9 cellular contexts compared by ENCODE assay signal in the genomic region with DNA sequence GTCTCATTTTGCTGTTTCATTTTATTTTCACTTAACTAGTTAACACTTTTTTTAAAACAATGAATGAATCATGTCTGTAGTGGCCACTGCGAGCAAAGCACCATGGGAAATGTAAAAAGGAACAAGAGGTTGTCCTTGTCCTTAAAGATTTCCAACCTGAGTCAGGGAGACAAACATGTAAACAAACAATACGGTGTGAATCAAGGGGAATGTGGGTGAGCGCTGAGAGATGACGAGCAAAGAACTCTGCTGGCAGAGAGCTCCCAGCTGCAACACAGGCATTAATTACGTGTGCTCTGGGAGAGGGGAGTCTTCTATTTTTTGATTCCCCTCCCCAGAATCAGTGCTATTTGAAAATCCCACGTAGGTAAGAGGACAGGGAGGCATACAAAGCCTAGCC.
DNase-seq lines count a peak whose midpoint lies in the region; FAIRE-seq and TF ChIP-seq lines count a peak whose summit lies in the region.
"Had no signal": no experiment of that assay in that cellular context is flagged by ENCODE, and none has a peak within 500 bp of the region (broad histone marks: within the 10 kb centered on the region; RNA-seq: fewer than 3 reads in every experiment).

No MANE protein-coding gene starts in this region.

- no peak overlapping the region for H3K4me3 Mint-ChIP-seq in activated naive CD4-positive, alpha-beta T cell treated with anti-CD3 and anti-CD28 coated beads, Interleukin-2, amount 10 ng/mL, durations not matched to agents 7 days and 5 days

- no peaks in the 10 kb centered on the region for H3K79me2 ChIP-seq in parathyroid adenoma

- H3K27me3 Mint-ChIP-seq in activated naive CD4-positive, alpha-beta T cell treated with anti-CD3 and anti-CD28 coated beads, Interleukin-2, amount 10 ng/mL, durations not matched to agents 7 days and 5 days: no peaks in the 10 kb centered on the region

- H3K27ac ChIP-seq in parathyroid adenoma: peak overlapping the region; percentile 21

- TF ChIP-seq CTCF in fibroblast of pulmonary artery (IDR thresholded peaks at IDR 0.05; ENCODE audit: low read length, missing control alignments) (no peak), parathyroid adenoma (IDR thresholded peaks at IDR 0.05) (no peak)

- no peaks in the 10 kb centered on the region for H3K27me3 ChIP-seq in parathyroid adenoma (ENCODE audit: control insufficient read depth, insufficient read depth, low read length)

- H3K27ac Mint-ChIP-seq in activated naive CD4-positive, alpha-beta T cell treated with anti-CD3 and anti-CD28 coated beads, Interleukin-2, amount 10 ng/mL, durations not matched to agents 7 days and 5 days: no peak overlapping the region

- peaks cover 15% of the 10 kb centered on the region for H3K36me3 Mint-ChIP-seq in activated naive CD4-positive, alpha-beta T cell treated with anti-CD3 and anti-CD28 coated beads, Interleukin-2, amount 10 ng/mL, durations not matched to agents 7 days and 5 days

- peaks cover 15% of the 10 kb centered on the region for H3K4me1 ChIP-seq in parathyroid adenoma

- H3K9me3 Mint-ChIP-seq in activated naive CD4-positive, alpha-beta T cell treated with anti-CD3 and anti-CD28 coated beads, Interleukin-2, amount 10 ng/mL, durations not matched to agents 7 days and 5 days: no peaks in the 10 kb centered on the region

- no peak for TF ChIP-seq POLR2A in GM12891 (IDR thresholded peaks at IDR 0.05; ENCODE audit: low read depth, low read length)

- no peaks in the 10 kb centered on the region for H3K9me3 ChIP-seq in parathyroid adenoma (ENCODE audit: control insufficient read depth, low read length)

- peak overlapping the region; percentile 31 for H2AFZ ChIP-seq in parathyroid adenoma

- H3K36me3 ChIP-seq in parathyroid adenoma (ENCODE audit: control insufficient read depth, insufficient read depth, low read length): no peaks in the 10 kb centered on the region

- DNase-seq in EH (ENCODE audit: low read depth) (peak; percentile 56), fibroblast of pulmonary artery (ENCODE audit: low read depth) (peak; percentile 79), amygdala (lab: John Stamatoyannopoulos, UW) (no peak), SK-N-DZ (ENCODE audit: low spot score) (no peak), GM12891 (ENCODE audit: insufficient read length, low spot score) (no peak)
- DNase-seq in activated naive CD4-positive, alpha-beta T cell treated with anti-CD3 and anti-CD28 coated beads, Interleukin-2, amount 10 ng/mL, durations not matched to agents 7 days and 5 days: no peak
- DNase-seq: activated CD8-positive, alpha-beta memory T cell treated with anti-CD3 and anti-CD28 coated beads for 24 hours had no signal

- H3K4me2 ChIP-seq in parathyroid adenoma (ENCODE audit: low read length): peak overlapping the region; percentile 5

- H3K4me3 ChIP-seq in fibroblast of pulmonary artery (replicated peaks; ENCODE audit: low read depth, low read length) (no peak overlapping the region), parathyroid adenoma (ENCODE audit: low read depth, low read length) (no peak overlapping the region)

- H3K4me1 Mint-ChIP-seq in activated naive CD4-positive, alpha-beta T cell treated with anti-CD3 and anti-CD28 coated beads, Interleukin-2, amount 10 ng/mL, durations not matched to agents 7 days and 5 days: peaks cover 19% of the 10 kb centered on the region

- no peak for FAIRE-seq in GM12891 (lab: Jason Lieb, UNC)

- CTCF ChIA-PET in activated naive CD4-positive, alpha-beta T cell treated with anti-CD3 and anti-CD28 coated beads, Interleukin-2, amount 10 ng/mL, durations not matched to agents 7 days and 5 days (lab: Charles Lee): no interaction called here

- H3K9ac ChIP-seq in parathyroid adenoma: no peak overlapping the region

TF ChIP-seq in PFSK-1, 5 proteins besides CTCF, POLR2A, EP300 and RAD21:
- TF ChIP-seq FOXP2 (optimal IDR thresholded peaks at IDR 0.05; ENCODE audit: borderline replicate concordance, extremely low read depth, extremely low read length, insufficient read depth) (peak; percentile 35), POLR2AphosphoS5 (IDR thresholded peaks at IDR 0.05; ENCODE audit: low read depth, low read length) (no peak; the same call in 1 of the 2 replicates)

TF ChIP-seq in GM12891, 5 proteins besides CTCF, POLR2A, EP300 and RAD21:
- TF ChIP-seq PAX5 (IDR thresholded peaks at IDR 0.05; ENCODE audit: insufficient read depth, low read length, severe bottlenecking) (no peak), POU2F2 (IDR thresholded peaks at IDR 0.05; ENCODE audit: low read depth, low read length) (no peak), SPI1 (IDR thresholded peaks at IDR 0.05; ENCODE audit: low read depth, low read length) (no peak), TAF1 (IDR thresholded peaks at IDR 0.05; ENCODE audit: low read depth, low read length) (no peak), POLR2AphosphoS5 (IDR thresholded peaks at IDR 0.05; ENCODE audit: low read depth, low read length) (no peak)

Comparison
In these comparisons a context has a peak if more than half of its experiments do, and no peak if none do; other contexts are left out.
1. DNase-seq: peak in EH (single experiment) and fibroblast of pulmonary artery (single experiment); none in amygdala (0 of 56), SK-N-DZ (single experiment), activated naive CD4-positive, alpha-beta T cell treated with anti-CD3 and anti-CD28 coated beads, Interleukin-2, amount 10 ng/mL, durations not matched to agents 7 days and 5 days (single experiment) and GM12891 (single experiment).